2 cellular contexts compared by ENCODE assay signal in the genomic region with DNA sequence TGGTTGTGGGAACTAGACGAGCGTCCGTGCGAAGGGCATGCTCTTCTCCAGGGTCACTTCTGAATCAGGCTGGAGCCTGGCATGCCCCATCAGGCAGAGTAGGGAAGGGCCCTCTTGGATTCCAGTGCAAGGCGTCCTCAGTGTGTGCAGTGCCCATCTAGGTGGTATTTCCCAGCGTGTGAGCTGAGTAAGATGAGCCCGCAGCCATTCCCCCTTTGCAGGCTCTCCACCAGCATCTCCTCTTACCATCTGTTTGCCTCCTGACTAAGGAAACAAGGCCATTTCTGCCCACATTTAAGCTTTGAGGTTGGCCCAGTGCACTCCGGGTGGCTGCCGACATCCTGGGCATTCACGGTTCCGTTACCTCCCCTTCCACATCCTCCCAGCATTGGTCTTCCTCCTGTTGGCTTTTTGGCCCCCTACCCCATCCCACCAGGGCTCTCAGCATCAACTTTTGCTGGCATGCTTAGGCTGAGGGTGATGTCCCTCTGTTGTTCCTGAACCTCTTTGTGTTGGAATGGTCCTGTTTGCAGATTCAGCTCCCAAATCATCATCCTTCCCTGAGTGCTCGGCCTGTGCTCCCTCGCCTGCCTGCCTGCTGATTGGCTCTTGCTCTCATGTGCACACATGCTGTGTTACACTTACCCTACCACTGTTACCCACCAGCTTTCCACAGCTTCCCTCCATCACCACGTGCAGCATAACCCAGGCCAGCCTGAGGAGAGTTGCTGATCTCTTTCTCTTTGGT.
TF ChIP-seq lines count a peak whose summit lies in the region.

No MANE protein-coding gene starts in this region.

TF ChIP-seq in HCT116, 20 proteins besides CTCF, POLR2A, EP300 and RAD21:
- TF ChIP-seq ZNF274 (IDR thresholded peaks at IDR 0.05; ENCODE audit: low read depth, low read length) = no peak
- TF ChIP-seq FOSL1 (IDR thresholded peaks at IDR 0.05; ENCODE audit: low read depth) = no peak
- TF ChIP-seq POLR2AphosphoS5 (IDR thresholded peaks at IDR 0.05; ENCODE audit: low read depth, low read length) = no peak
- TF ChIP-seq SIN3A (IDR thresholded peaks at IDR 0.05; ENCODE audit: low read depth) = no peak
- TF ChIP-seq YY1 (IDR thresholded peaks at IDR 0.05; ENCODE audit: extremely low read depth, insufficient replicate concordance, low read depth, low read length) = no peak
- no peak for TF ChIP-seq TCF7L2 (IDR thresholded peaks at IDR 0.05; ENCODE audit: borderline replicate concordance, extremely low read depth, insufficient read depth, insufficient read length)
- TF ChIP-seq ZBTB33 (IDR thresholded peaks at IDR 0.05; ENCODE audit: extremely low read depth, insufficient replicate concordance, low read length) = no peak

TF ChIP-seq in GM12878, 131 proteins besides CTCF, POLR2A, EP300 and RAD21:
- TF ChIP-seq POLR2AphosphoS2 (IDR thresholded peaks at IDR 0.05; ENCODE audit: low read depth, low read length) = 0 out of 2 replicates have a peak, but pooled peaks have one; percentile 24
- no peak for TF ChIP-seq CEBPB (IDR thresholded peaks at IDR 0.05; ENCODE audit: borderline replicate concordance in 1 of 2, low read depth in 2 of 2, low read length in 2 of 2)
- TF ChIP-seq, protein P1, sequence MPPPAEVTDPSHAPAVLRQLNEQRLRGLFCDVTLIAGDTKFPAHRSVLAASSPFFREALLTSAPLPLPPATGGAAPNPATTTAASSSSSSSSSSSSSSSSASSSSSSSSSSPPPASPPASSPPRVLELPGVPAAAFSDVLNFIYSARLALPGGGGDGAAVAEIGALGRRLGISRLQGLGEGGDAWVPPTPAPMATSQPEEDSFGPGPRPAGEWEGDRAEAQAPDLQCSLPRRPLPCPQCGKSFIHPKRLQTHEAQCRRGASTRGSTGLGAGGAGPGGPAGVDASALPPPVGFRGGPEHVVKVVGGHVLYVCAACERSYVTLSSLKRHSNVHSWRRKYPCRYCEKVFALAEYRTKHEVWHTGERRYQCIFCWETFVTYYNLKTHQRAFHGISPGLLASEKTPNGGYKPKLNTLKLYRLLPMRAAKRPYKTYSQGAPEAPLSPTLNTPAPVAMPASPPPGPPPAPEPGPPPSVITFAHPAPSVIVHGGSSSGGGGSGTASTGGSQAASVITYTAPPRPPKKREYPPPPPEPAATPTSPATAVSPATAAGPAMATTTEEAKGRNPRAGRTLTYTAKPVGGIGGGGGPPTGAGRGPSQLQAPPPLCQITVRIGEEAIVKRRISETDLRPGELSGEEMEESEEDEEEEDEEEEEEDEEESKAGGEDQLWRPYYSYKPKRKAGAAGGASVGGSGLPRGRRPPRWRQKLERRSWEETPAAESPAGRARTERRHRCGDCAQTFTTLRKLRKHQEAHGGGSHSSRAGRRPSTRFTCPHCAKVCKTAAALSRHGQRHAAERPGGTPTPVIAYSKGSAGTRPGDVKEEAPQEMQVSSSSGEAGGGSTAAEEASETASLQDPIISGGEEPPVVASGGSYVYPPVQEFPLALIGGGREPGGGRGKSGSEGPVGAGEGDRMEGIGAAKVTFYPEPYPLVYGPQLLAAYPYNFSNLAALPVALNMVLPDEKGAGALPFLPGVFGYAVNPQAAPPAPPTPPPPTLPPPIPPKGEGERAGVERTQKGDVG (CRISPR knock-in tag; IDR thresholded peaks at IDR 0.05) = no peak
- no peak for TF ChIP-seq EGR1 (IDR thresholded peaks at IDR 0.05; ENCODE audit: borderline replicate concordance in 1 of 2, low read depth in 2 of 2, low read length in 2 of 2)
- no peak for TF ChIP-seq IRF5 (IDR thresholded peaks at IDR 0.05; ENCODE audit: borderline replicate concordance)
- no peak for TF ChIP-seq NR2F1 (conservative IDR thresholded peaks at IDR 0.05)
- no peak for TF ChIP-seq IRF3 (IDR thresholded peaks at IDR 0.05)
- TF ChIP-seq, protein P2, sequence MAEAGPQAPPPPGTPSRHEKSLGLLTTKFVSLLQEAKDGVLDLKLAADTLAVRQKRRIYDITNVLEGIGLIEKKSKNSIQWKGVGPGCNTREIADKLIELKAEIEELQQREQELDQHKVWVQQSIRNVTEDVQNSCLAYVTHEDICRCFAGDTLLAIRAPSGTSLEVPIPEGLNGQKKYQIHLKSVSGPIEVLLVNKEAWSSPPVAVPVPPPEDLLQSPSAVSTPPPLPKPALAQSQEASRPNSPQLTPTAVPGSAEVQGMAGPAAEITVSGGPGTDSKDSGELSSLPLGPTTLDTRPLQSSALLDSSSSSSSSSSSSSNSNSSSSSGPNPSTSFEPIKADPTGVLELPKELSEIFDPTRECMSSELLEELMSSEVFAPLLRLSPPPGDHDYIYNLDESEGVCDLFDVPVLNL (IDR thresholded peaks at IDR 0.05; ENCODE audit: low read depth, low read length) = no peak
- TF ChIP-seq ZNF24 (IDR thresholded peaks at IDR 0.05) = no peak
- TF ChIP-seq CHD2 (IDR thresholded peaks at IDR 0.05; ENCODE audit: borderline replicate concordance, low read depth, low read length) = no peak
- TF ChIP-seq, protein P3, sequence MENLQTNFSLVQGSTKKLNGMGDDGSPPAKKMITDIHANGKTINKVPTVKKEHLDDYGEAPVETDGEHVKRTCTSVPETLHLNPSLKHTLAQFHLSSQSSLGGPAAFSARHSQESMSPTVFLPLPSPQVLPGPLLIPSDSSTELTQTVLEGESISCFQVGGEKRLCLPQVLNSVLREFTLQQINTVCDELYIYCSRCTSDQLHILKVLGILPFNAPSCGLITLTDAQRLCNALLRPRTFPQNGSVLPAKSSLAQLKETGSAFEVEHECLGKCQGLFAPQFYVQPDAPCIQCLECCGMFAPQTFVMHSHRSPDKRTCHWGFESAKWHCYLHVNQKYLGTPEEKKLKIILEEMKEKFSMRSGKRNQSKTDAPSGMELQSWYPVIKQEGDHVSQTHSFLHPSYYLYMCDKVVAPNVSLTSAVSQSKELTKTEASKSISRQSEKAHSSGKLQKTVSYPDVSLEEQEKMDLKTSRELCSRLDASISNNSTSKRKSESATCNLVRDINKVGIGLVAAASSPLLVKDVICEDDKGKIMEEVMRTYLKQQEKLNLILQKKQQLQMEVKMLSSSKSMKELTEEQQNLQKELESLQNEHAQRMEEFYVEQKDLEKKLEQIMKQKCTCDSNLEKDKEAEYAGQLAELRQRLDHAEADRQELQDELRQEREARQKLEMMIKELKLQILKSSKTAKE (IDR thresholded peaks at IDR 0.05; ENCODE audit: low read depth, poor library complexity, severe bottlenecking) = no peak
- no peak for TF ChIP-seq ZNF207 (IDR thresholded peaks at IDR 0.05; ENCODE audit: borderline replicate concordance)
- peak; percentile 34; the same call in 1 of the 2 replicates for TF ChIP-seq POLR2AphosphoS5 (IDR thresholded peaks at IDR 0.05; ENCODE audit: low read length)
- TF ChIP-seq SREBF1 (IDR thresholded peaks at IDR 0.05; ENCODE audit: low read length) = no peak
- TF ChIP-seq SUZ12 (IDR thresholded peaks at IDR 0.05; ENCODE audit: unreplicated experiment) = no peak
- no peak for TF ChIP-seq SIN3A (IDR thresholded peaks at IDR 0.05; ENCODE audit: low read depth, low read length)
